ENCODE assay signal across 8 cellular contexts in the genomic region with DNA sequence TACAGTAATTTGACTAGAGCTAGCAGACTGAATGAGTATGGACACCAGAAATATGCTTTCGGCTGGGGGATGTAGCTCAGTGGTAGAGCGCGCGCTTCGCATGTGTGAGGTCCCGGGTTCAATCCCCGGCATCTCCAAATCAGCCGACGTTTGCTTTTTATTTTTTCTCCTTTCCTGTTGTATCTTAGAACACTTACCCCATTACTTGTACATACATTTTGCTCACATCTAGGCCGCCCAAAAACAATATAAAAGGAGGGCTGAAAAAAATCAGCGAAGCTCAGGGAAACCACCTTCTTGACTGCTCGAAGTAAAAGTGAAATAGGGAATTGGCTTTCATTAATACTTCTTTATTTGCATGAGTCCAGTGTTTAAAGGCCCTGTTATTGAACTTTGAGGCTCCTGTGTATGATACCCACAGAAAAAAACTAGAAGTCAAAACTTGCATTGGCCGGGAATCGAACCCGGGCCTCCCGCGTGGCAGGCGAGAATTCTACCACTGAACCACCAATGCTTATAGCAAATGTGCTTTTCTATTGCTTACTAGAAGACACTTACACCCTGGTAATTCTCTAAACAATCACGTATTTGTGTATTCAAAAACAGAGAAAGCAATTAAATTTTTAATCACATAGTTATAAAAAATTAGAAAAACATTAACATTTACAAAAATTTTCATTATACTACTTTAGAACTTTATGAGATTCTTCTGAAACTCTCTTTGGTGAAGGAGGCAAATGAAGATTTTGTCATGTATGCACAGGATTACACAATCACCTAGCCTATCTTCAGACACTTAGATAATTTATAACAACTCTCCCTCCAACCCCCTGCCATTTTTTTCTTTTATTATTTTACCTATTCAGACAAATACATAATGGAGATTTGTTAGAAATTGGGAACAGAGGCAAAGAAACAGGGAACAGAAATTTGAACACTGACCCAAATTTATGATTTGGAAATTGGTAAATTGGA. TPM values are rescaled to one million over a fixed set of nuclear protein-coding genes. Genes with fewer than 3 reads are reported as not detected.
DNase-seq lines count a peak whose midpoint lies in the region; ATAC-seq and TF ChIP-seq lines count a peak whose summit lies in the region.

No MANE protein-coding gene starts in this region.

- H3K4me1 Mint-ChIP-seq in activated CD8-positive, alpha-beta T cell treated with anti-CD3 and anti-CD28 coated beads for 36 hours (ENCODE audit: low read depth) = peaks cover 22% of the 10 kb centered on the region

- peaks cover 16% of the 10 kb centered on the region for H3K27me3 ChIP-seq in ectodermal cell (ENCODE audit: control insufficient read depth, insufficient read depth, low read length, poor library complexity, severe bottlenecking)

- POLR2A ChIA-PET in activated CD8-positive, alpha-beta T cell treated with anti-CD3 and anti-CD28 coated beads for 36 hours (lab: Charles Lee) = interaction anchor here (1.0 to 3.0 kb wide), 9 partner anchors 9 to 70 kb away, joined by 3 to 41 read pairs (median 4); a partner anchor contains a TSS

- H3K4me3 ChIP-seq in ectodermal cell (ENCODE audit: insufficient read depth, low read depth, low read length) (peak overlapping the region; percentile 91), lower leg skin (ENCODE audit: low read depth, poor library complexity, severe bottlenecking) (peak overlapping the region; percentile 58)

- peaks cover 5% of the 10 kb centered on the region for H3K36me3 Mint-ChIP-seq in activated CD8-positive, alpha-beta T cell treated with anti-CD3 and anti-CD28 coated beads for 36 hours (ENCODE audit: low read depth)

- H3K4me3 Mint-ChIP-seq in activated CD8-positive, alpha-beta T cell treated with anti-CD3 and anti-CD28 coated beads for 36 hours = peak overlapping the region; percentile 80

- H3K27ac Mint-ChIP-seq in activated CD8-positive, alpha-beta T cell treated with anti-CD3 and anti-CD28 coated beads for 36 hours = peak overlapping the region; percentile 91

- CTCF ChIA-PET in activated CD8-positive, alpha-beta T cell treated with anti-CD3 and anti-CD28 coated beads for 36 hours (lab: Charles Lee) = interaction anchor here (1.0 to 2.3 kb wide), 6 partner anchors 15 to 188 kb away, joined by 3 to 26 read pairs (median 6); no protein-coding TSS in a partner anchor

- WGBS in ectodermal cell, 2 experiments = 0 to 1% methylated on average over 18 of the region's 19 CpGs
- WGBS in lower leg skin, 2 donors = 0% methylated on average over 19 of the region's 19 CpGs

- H3K27me3 Mint-ChIP-seq in activated CD8-positive, alpha-beta T cell treated with anti-CD3 and anti-CD28 coated beads for 36 hours = peaks cover 2% of the 10 kb centered on the region

- H3K27ac ChIP-seq in C4-2B = peak overlapping the region; percentile 67
- peak overlapping the region; percentile 42 for H3K27ac ChIP-seq in ectodermal cell (ENCODE audit: insufficient read depth, low read depth, low read length, poor library complexity, severe bottlenecking)

- DNase-seq in NCI-H82 (lab: John Stamatoyannopoulos, UW) (peak; percentile 87), lower leg skin (ENCODE audit: low spot score in 2 of 2) (peak; percentile 82 to 93)
- DNase-seq in activated CD8-positive, alpha-beta T cell treated with anti-CD3 and anti-CD28 coated beads for 36 hours = peak; percentile 85
- DNase-seq in stimulated activated CD4-positive, alpha-beta T cell treated with anti-CD3 and anti-CD28 coated beads, Interleukin-4, amount 100 ng/mL, for 24 hours = peak; percentile 86

- no peak for TF ChIP-seq POLR2A in lower leg skin (IDR thresholded peaks at IDR 0.05)

- no peaks in the 10 kb centered on the region for H3K9me3 Mint-ChIP-seq in activated CD8-positive, alpha-beta T cell treated with anti-CD3 and anti-CD28 coated beads for 36 hours

- no peaks in the 10 kb centered on the region for H3K36me3 ChIP-seq in ectodermal cell (ENCODE audit: control insufficient read depth, insufficient read depth, low read length)

- TF ChIP-seq CTCF in C4-2B (conservative IDR thresholded peaks at IDR 0.05) (no peak), lower leg skin (IDR thresholded peaks at IDR 0.05) (no peak)
- no peak for TF ChIP-seq CTCF in activated CD8-positive, alpha-beta T cell treated with anti-CD3 and anti-CD28 coated beads for 36 hours (IDR thresholded peaks at IDR 0.05)

- ATAC-seq in GM19455 (IDR thresholded peaks at IDR 0.05; ENCODE audit: unreplicated experiment) (peak; percentile 66), HG03571 (IDR thresholded peaks at IDR 0.05; ENCODE audit: unreplicated experiment) (peak; percentile 56)
- ATAC-seq in activated CD8-positive, alpha-beta T cell treated with anti-CD3 and anti-CD28 coated beads for 36 hours = peak; percentile 73

- no peaks in the 10 kb centered on the region for H3K4me1 ChIP-seq in ectodermal cell (ENCODE audit: control insufficient read depth, insufficient read depth, low read length)

- intact Hi-C loops in activated CD8-positive, alpha-beta T cell treated with anti-CD3 and anti-CD28 coated beads for 36 hours (cut with micrococcal nuclease) = loop anchor here (1.0 to 2.0 kb wide), 2 partner anchors 59 to 66 kb away; no protein-coding TSS in a partner anchor
- intact Hi-C loops in lower leg skin (cut with DNase I; ENCODE audit: low total_unique reads) = loop anchor here (10.0 kb wide), 1 partner anchor 686 kb away; no protein-coding TSS in a partner anchor

- no peaks in the 10 kb centered on the region for H3K9me3 ChIP-seq in ectodermal cell (ENCODE audit: control insufficient read depth, low read length)

RNA-seq across cellular contexts. Expression of a gene that starts 35.2 kb away (rescaled TPM):
- 10 to 100 TPM; 33.5 to 40.9 TPM for total RNA-seq in activated CD8-positive, alpha-beta T cell treated with anti-CD3 and anti-CD28 coated beads for 36 hours
- polyA plus RNA-seq in ectodermal cell (2013, experiment 1 of 4) = 37.1 TPM
- polyA plus RNA-seq in ectodermal cell (2013, experiment 2 of 4) = 39.8 TPM
- polyA plus RNA-seq in ectodermal cell (2013, experiment 3 of 4) = 28.5 TPM
- 30.8 TPM for polyA plus RNA-seq in ectodermal cell (2013, experiment 4 of 4)
- total RNA-seq in lower leg skin = 10 to 100 TPM; 50.0 to 83.5 (median 64.6) TPM

Comparison
In these comparisons a context has a peak if more than half of its experiments do, and no peak if none do; other contexts are left out.
1. Peak in every context shown above with its lines: DNase-seq, ATAC-seq, H3K4me3 ChIP-seq and H3K27ac ChIP-seq.